ENCODE assay signal across 16 cellular contexts in genomic region chr7:116322541-116322940, GRCh38.
"Had no signal": no experiment of that assay in that cellular context is flagged by ENCODE, and none has a peak within 500 bp of the region (broad histone marks: within the 10 kb centered on the region; RNA-seq: fewer than 3 reads in every experiment).

No MANE protein-coding gene starts in this region.

- H3K36me3 ChIP-seq: thoracic aorta had no signal

- H3K27ac Mint-ChIP-seq: activated CD8-positive, alpha-beta memory T cell treated with anti-CD3 and anti-CD28 coated beads, Interleukin-2, amount 10 ng/mL, durations not matched to agents 7 days and 5 days; activated naive CD4-positive, alpha-beta T cell treated with anti-CD3 and anti-CD28 coated beads, Interleukin-2, amount 50 U/mL, for 24 hours; activated T-cell treated with anti-CD3 and anti-CD28 coated beads, Interleukin-2, amount 50 U/mL, for 24 hours; endodermal cell; memory B cell; natural killer cell treated with Interleukin-12 subunit alpha and Interleukin-12 subunit beta and Interleukin-15 and Interleukin-18, amount 100 ng/mL, for 72 hours; stimulated activated naive CD8-positive, alpha-beta T cell treated with anti-CD3 and anti-CD28 coated beads, Interleukin-15, Interleukin-2, amounts not matched to agents 100 ng/mL and 50 ng/mL, for 24 hours had no signal

- H3K27me3 ChIP-seq: body of pancreas, foreskin keratinocyte had no signal

- H3K4me3 Mint-ChIP-seq: activated CD8-positive, alpha-beta memory T cell treated with anti-CD3 and anti-CD28 coated beads, Interleukin-2, amount 10 ng/mL, durations not matched to agents 7 days and 5 days; activated naive CD4-positive, alpha-beta T cell treated with anti-CD3 and anti-CD28 coated beads, Interleukin-2, amount 50 U/mL, for 24 hours; activated T-cell treated with anti-CD3 and anti-CD28 coated beads, Interleukin-2, amount 50 U/mL, for 24 hours; endodermal cell; memory B cell; natural killer cell treated with Interleukin-12 subunit alpha and Interleukin-12 subunit beta and Interleukin-15 and Interleukin-18, amount 100 ng/mL, for 72 hours; stimulated activated naive CD8-positive, alpha-beta T cell treated with anti-CD3 and anti-CD28 coated beads, Interleukin-15, Interleukin-2, amounts not matched to agents 100 ng/mL and 50 ng/mL, for 24 hours had no signal

- H3K27me3 Mint-ChIP-seq: memory B cell had no signal

- ATAC-seq: activated CD8-positive, alpha-beta memory T cell treated with anti-CD3 and anti-CD28 coated beads, Interleukin-2, amount 10 ng/mL, durations not matched to agents 7 days and 5 days; body of pancreas; foreskin keratinocyte; natural killer cell treated with Interleukin-12 subunit alpha and Interleukin-12 subunit beta and Interleukin-15 and Interleukin-18, amount 100 ng/mL, for 72 hours had no signal

- H3K9me3 ChIP-seq: body of pancreas, thoracic aorta had no signal

- H3K4me1 Mint-ChIP-seq: activated CD8-positive, alpha-beta memory T cell treated with anti-CD3 and anti-CD28 coated beads, Interleukin-2, amount 10 ng/mL, durations not matched to agents 7 days and 5 days; activated naive CD4-positive, alpha-beta T cell treated with anti-CD3 and anti-CD28 coated beads, Interleukin-2, amount 50 U/mL, for 24 hours; endodermal cell had no signal

- H3K27ac ChIP-seq: body of pancreas, foreskin keratinocyte had no signal

- H3K36me3 Mint-ChIP-seq: activated CD8-positive, alpha-beta memory T cell treated with anti-CD3 and anti-CD28 coated beads, Interleukin-2, amount 10 ng/mL, durations not matched to agents 7 days and 5 days; activated naive CD4-positive, alpha-beta T cell treated with anti-CD3 and anti-CD28 coated beads, Interleukin-2, amount 50 U/mL, for 24 hours; memory B cell; natural killer cell treated with Interleukin-12 subunit alpha and Interleukin-12 subunit beta and Interleukin-15 and Interleukin-18, amount 100 ng/mL, for 72 hours had no signal

- H3K4me3 ChIP-seq: body of pancreas, thoracic aorta had no signal

- DNase-seq: activated CD4-positive, alpha-beta T cell treated with anti-CD3 and anti-CD28 coated beads, Interleukin-2, amount 50 U/mL, for 4 hours; activated CD4-positive, CD25-positive, alpha-beta regulatory T cell treated with anti-CD3 and anti-CD28 coated beads, Interleukin-2, amount 50 U/mL, for 72 hours; activated CD8-positive, alpha-beta memory T cell treated with anti-CD3 and anti-CD28 coated beads, Interleukin-2, amount 10 ng/mL, durations not matched to agents 7 days and 5 days; activated effector memory CD4-positive, alpha-beta T cell treated with Interleukin-2 at 50 U/mL for 16 hours; activated T-cell treated with anti-CD3 and anti-CD28 coated beads, Interleukin-2, amount 50 U/mL, for 24 hours; body of pancreas; cerebellar nuclear complex; endodermal cell; foreskin keratinocyte; stimulated activated CD4-positive, alpha-beta T cell treated with anti-CD3 and anti-CD28 coated beads, Interleukin-15, amount 100 ng/mL, for 24 hours; stimulated activated CD4-positive, alpha-beta T cell treated with anti-CD3 and anti-CD28 coated beads, Interleukin-4, amount 100 ng/mL, for 24 hours had no signal

- H3K9me3 Mint-ChIP-seq: activated naive CD4-positive, alpha-beta T cell treated with anti-CD3 and anti-CD28 coated beads, Interleukin-2, amount 50 U/mL, for 24 hours; activated T-cell treated with anti-CD3 and anti-CD28 coated beads, Interleukin-2, amount 50 U/mL, for 24 hours; endodermal cell; memory B cell; natural killer cell treated with Interleukin-12 subunit alpha and Interleukin-12 subunit beta and Interleukin-15 and Interleukin-18, amount 100 ng/mL, for 72 hours; stimulated activated naive CD8-positive, alpha-beta T cell treated with anti-CD3 and anti-CD28 coated beads, Interleukin-15, Interleukin-2, amounts not matched to agents 100 ng/mL and 50 ng/mL, for 24 hours had no signal
